Comparison of ENCODE assay signal across 1 cellular context in genomic region chr18:22417496-22418188, GRCh38.
TF ChIP-seq lines count a peak whose summit lies in the region.

Gene CTAGE1 (minus strand): TSS chr18:22417915. CDS start chr18:22417811, 104 bp downstream.

TF ChIP-seq in WTC11, 78 proteins besides CTCF, POLR2A, EP300 and RAD21 (continued from another document):
- no peak for TF ChIP-seq ERG (CRISPR knock-in tag; IDR thresholded peaks at IDR 0.05)
